9 cellular contexts compared by ENCODE assay signal in the genomic region with DNA sequence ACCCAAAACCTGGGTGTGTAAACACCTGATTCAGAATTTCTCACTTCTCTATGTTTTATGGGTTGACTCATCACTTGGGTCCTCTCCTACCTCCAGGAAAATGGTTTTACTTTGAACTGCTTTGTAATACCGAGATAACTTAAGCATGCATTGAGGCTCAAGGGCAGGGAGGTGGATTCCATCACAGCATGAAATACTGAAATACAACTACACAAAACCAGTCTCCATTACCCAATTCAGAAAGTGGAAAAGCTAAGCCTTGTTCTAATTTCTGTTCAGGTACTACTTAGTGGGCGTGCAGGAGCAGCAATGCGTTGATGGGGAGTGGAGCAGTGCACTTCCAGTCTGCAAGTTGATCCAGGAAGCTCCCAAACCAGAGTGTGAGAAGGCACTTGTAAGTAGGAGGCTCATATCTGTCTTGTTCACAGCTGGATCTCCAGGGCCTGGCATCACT. TPM values are rescaled to one million over a fixed set of nuclear protein-coding genes. Genes with fewer than 3 reads are reported as not detected.
DNase-seq lines count a peak whose midpoint lies in the region; ATAC-seq lines count a peak whose summit lies in the region.
"Had no signal": no experiment of that assay in that cellular context is flagged by ENCODE, and none has a peak within 500 bp of the region (broad histone marks: within the 10 kb centered on the region; RNA-seq: fewer than 3 reads in every experiment).

No MANE protein-coding gene starts in this region.

- no peak overlapping the region for H3K4me3 Mint-ChIP-seq in activated naive CD8-positive, alpha-beta T cell treated with anti-CD3 and anti-CD28 coated beads, Interleukin-2, amount 50 U/mL, for 24 hours
- H3K4me3 Mint-ChIP-seq: neural crest cell had no signal

- peak overlapping the region; percentile 78 for H3K27ac Mint-ChIP-seq in activated naive CD8-positive, alpha-beta T cell treated with anti-CD3 and anti-CD28 coated beads, Interleukin-2, amount 50 U/mL, for 24 hours

- H3K9me3 Mint-ChIP-seq in activated naive CD8-positive, alpha-beta T cell treated with anti-CD3 and anti-CD28 coated beads, Interleukin-2, amount 50 U/mL, for 24 hours = no peaks in the 10 kb centered on the region

- peaks cover 7% of the 10 kb centered on the region for H3K27me3 Mint-ChIP-seq in activated naive CD8-positive, alpha-beta T cell treated with anti-CD3 and anti-CD28 coated beads, Interleukin-2, amount 50 U/mL, for 24 hours

- peak; percentile 91 for ATAC-seq in GM18511 (IDR thresholded peaks at IDR 0.05; ENCODE audit: unreplicated experiment)
- ATAC-seq in GM21447 (IDR thresholded peaks at IDR 0.05; ENCODE audit: unreplicated experiment) = peak; percentile 90
- peak; percentile 69 for ATAC-seq in HG03457 (IDR thresholded peaks at IDR 0.05; ENCODE audit: unreplicated experiment)
- ATAC-seq in activated naive CD8-positive, alpha-beta T cell treated with anti-CD3 and anti-CD28 coated beads, Interleukin-2, amount 50 U/mL, for 24 hours = peak; percentile 98

- DNase-seq in activated naive CD8-positive, alpha-beta T cell treated with anti-CD3 and anti-CD28 coated beads, Interleukin-2, amount 50 U/mL, for 24 hours = no peak
- DNase-seq in midbrain (lab: John Stamatoyannopoulos, UW) = no peak
- no peak for DNase-seq in kidney tubule cell (ENCODE audit: low spot score)
- no peak for DNase-seq in G401 (ENCODE audit: low spot score)
- no peak for DNase-seq in RKO (ENCODE audit: low spot score)

- H3K36me3 Mint-ChIP-seq in activated naive CD8-positive, alpha-beta T cell treated with anti-CD3 and anti-CD28 coated beads, Interleukin-2, amount 50 U/mL, for 24 hours (ENCODE audit: low read depth) = peaks cover 5% of the 10 kb centered on the region

- H3K4me1 Mint-ChIP-seq in activated naive CD8-positive, alpha-beta T cell treated with anti-CD3 and anti-CD28 coated beads, Interleukin-2, amount 50 U/mL, for 24 hours = peaks cover 9% of the 10 kb centered on the region
- H3K4me1 Mint-ChIP-seq: neural crest cell had no signal

- in situ Hi-C loops in G401 (cut with HindIII; ENCODE audit: low sequenced_read_pairs) = no loop called here

RNA-seq across cellular contexts. Expression of a gene that starts 6.1 kb away (rescaled TPM):
- total RNA-seq in G401 (2014; rRNA removed; shearing (Covaris generic)) = not detected in 2 replicates
- total RNA-seq: neural crest cell had no signal

RNA-seq across cellular contexts. Expression of a gene that starts 9.2 kb away (rescaled TPM):
- total RNA-seq in G401 (2014; rRNA removed; shearing (Covaris generic)) = not detected in 2 replicates
- total RNA-seq: neural crest cell had no signal

RNA-seq across cellular contexts. Expression of a gene that starts 44.8 kb away (rescaled TPM):
- 18.8 and 25.6 TPM in 2 replicates for total RNA-seq in G401 (2014; rRNA removed; shearing (Covaris generic))

RNA-seq across cellular contexts. Expression of a gene that starts 46.9 kb away (rescaled TPM):
- total RNA-seq in G401 (2014; rRNA removed; shearing (Covaris generic)) = 9.6 and 14.9 TPM in 2 replicates
